In genomic region chr17:56912105-56912999, GRCh38 we compare ENCODE assay signal across 8 cellular contexts. TPM values are rescaled to one million over a fixed set of nuclear protein-coding genes. Genes with fewer than 3 reads are reported as not detected.
A peak's percentile ranks its signal among the peaks of the same experiment; 100 is the strongest.
DNase-seq lines count a peak whose midpoint lies in the region; ATAC-seq and TF ChIP-seq lines count a peak whose summit lies in the region.

No MANE protein-coding gene starts in this region.

- 23 to 24% methylated on average over 21 of the region's 21 CpGs for WGBS in GM23248 (ENCODE audit: low coverage in 1 of 2, low lambda C conversion rate in 2 of 2, missing lambda C conversion rate in 2 of 2), 2 experiments

- H3K79me2 ChIP-seq in GM23248 (ENCODE audit: insufficient read depth) = peaks cover 68% of the 10 kb centered on the region

- TF ChIP-seq POLR2A in gastrocnemius medialis (IDR thresholded peaks at IDR 0.05) = peak; percentile 32 to 44

- peak overlapping the region; percentile 89 for H3K27ac ChIP-seq in GM23248
- H3K27ac ChIP-seq in gastrocnemius medialis = peak overlapping the region; percentile 85 to 95 (median 87)

- no peaks in the 10 kb centered on the region for H3K9me2 ChIP-seq in GM23248 (ENCODE audit: insufficient read depth)

- DNase-seq in GM23248 = peak; percentile 66
- no peak for DNase-seq in T-helper 17 cell
- peak; percentile 60 for DNase-seq in fibroblast of villous mesenchyme (ENCODE audit: low read depth)
- peak; percentile 72 to 86 for DNase-seq in gastrocnemius medialis
- DNase-seq in stimulated activated CD4-positive, alpha-beta T cell treated with anti-CD3 and anti-CD28 coated beads, Interleukin-2, amount 100 ng/mL, for 24 hours = no peak
- DNase-seq in COR-L47 (lab: John Stamatoyannopoulos, UW) = no peak

- H3K9me3 ChIP-seq in GM23248 (ENCODE audit: low read depth) = no peaks in the 10 kb centered on the region
- no peaks in the 10 kb centered on the region for H3K9me3 ChIP-seq in T-helper 17 cell (ENCODE audit: control insufficient read depth, low read length, poor library complexity, severe bottlenecking)
- no peaks in the 10 kb centered on the region for H3K9me3 ChIP-seq in gastrocnemius medialis

- no peaks in the 10 kb centered on the region for H4K20me1 ChIP-seq in GM23248 (ENCODE audit: insufficient read depth)

- H3K4me1 ChIP-seq in GM23248 (ENCODE audit: insufficient read depth) = peaks cover 30% of the 10 kb centered on the region
- H3K4me1 ChIP-seq in gastrocnemius medialis = peaks cover 62 to 64% of the 10 kb centered on the region in 2 donors

- peaks cover 11% of the 10 kb centered on the region for H3K36me3 Mint-ChIP-seq in T-helper 17 cell (ENCODE audit: low read depth)

- intact Hi-C loops in gastrocnemius medialis (cut with DNase I; ENCODE audit: low total_unique reads) = loop anchor here (5.0 kb wide), 2 partner anchors 65 to 320 kb away; partner anchors contain the start of genes NOG and SCPEP1

- H3K36me3 ChIP-seq in GM23248 (ENCODE audit: low read depth) = peaks cover 8% of the 10 kb centered on the region; the same call in 1 of the 2 replicates
- H3K36me3 ChIP-seq in gastrocnemius medialis = peaks cover 0 to 11% of the 10 kb centered on the region in 2 donors

- H3K4me2 ChIP-seq in GM23248 (ENCODE audit: unreplicated experiment) = peak overlapping the region; percentile 100

- peak overlapping the region; percentile 99 for H3K27ac Mint-ChIP-seq in T-helper 17 cell

- TF ChIP-seq CTCF in fibroblast of villous mesenchyme (IDR thresholded peaks at IDR 0.05; ENCODE audit: insufficient read depth, low read depth, low read length) (no peak), gastrocnemius medialis (IDR thresholded peaks at IDR 0.05 in 4 of 5, conservative IDR thresholded peaks at IDR 0.05 in 1 of 5) (no peak)

- peak overlapping the region; percentile 86 for H2AFZ ChIP-seq in GM23248

- peaks cover 57% of the 10 kb centered on the region for H3K4me1 Mint-ChIP-seq in T-helper 17 cell

- peak overlapping the region; percentile 90 for H3K4me3 ChIP-seq in GM23248
- H3K4me3 ChIP-seq in fibroblast of villous mesenchyme (ENCODE audit: low read depth, low read length) = peak overlapping the region; percentile 95
- H3K4me3 ChIP-seq in gastrocnemius medialis = peak overlapping the region; percentile 68 to 87 (median 74)

- no peaks in the 10 kb centered on the region for H3K27me3 Mint-ChIP-seq in T-helper 17 cell

- ATAC-seq in T-helper 17 cell = no peak
- ATAC-seq in gastrocnemius medialis = peak; percentile 56 to 57
- ATAC-seq in HG02588 (IDR thresholded peaks at IDR 0.05; ENCODE audit: unreplicated experiment) = no peak
- no peak for ATAC-seq in GM21360 (IDR thresholded peaks at IDR 0.05; ENCODE audit: unreplicated experiment)

- H3K4me3 Mint-ChIP-seq in T-helper 17 cell = peak overlapping the region; percentile 97

- H3F3A ChIP-seq in GM23248 (ENCODE audit: insufficient read depth) = peaks cover 25% of the 10 kb centered on the region

- in situ Hi-C loops in GM23248 (cut with MboI) (no loop called here), gastrocnemius medialis (cut with MboI; ENCODE audit: low sequenced_read_pairs in 4 of 4) (no loop called here)

- H3K27me3 ChIP-seq in GM23248 (replicated peaks; ENCODE audit: insufficient read depth) (no peaks in the 10 kb centered on the region), gastrocnemius medialis (no peaks in the 10 kb centered on the region)

- peak overlapping the region; percentile 94 for H3K9ac ChIP-seq in GM23248

RNA-seq across cellular contexts. Expression of gene TRIM25, which starts 1.5 kb away (rescaled TPM):
- total RNA-seq in GM23248 (2014; rRNA removed; shearing (Covaris generic)) = 25.7 and 27.3 TPM in 2 replicates
- 22.2 and 22.8 TPM in 2 replicates for polyA plus RNA-seq in GM23248 (2016; fragmentation: Nextera tagmentation; extraction: Ambion mirVana)
- total RNA-seq in T-helper 17 cell = 10 to 100 TPM; 40.2 to 46.3 TPM
- 21.9 and 28.9 TPM in 2 replicates for total RNA-seq in fibroblast of villous mesenchyme
- 10 to 100 TPM in 3 of 4 donors, 1 to 10 TPM in 1; 8.5 to 18.2 (median 15.1) TPM for total RNA-seq in gastrocnemius medialis

RNA-seq across cellular contexts. Expression of gene COIL, which starts 48.5 kb away (rescaled TPM):
- total RNA-seq in GM23248 (2014; rRNA removed; shearing (Covaris generic)) = 10.7 and 10.9 TPM in 2 replicates
- polyA plus RNA-seq in GM23248 (2016; fragmentation: Nextera tagmentation; extraction: Ambion mirVana) = 9.5 and 10.5 TPM in 2 replicates
- total RNA-seq in T-helper 17 cell = 10 to 100 TPM; 14.0 to 19.6 TPM
- 10.6 and 17.7 TPM in 2 replicates for total RNA-seq in fibroblast of villous mesenchyme
- total RNA-seq in gastrocnemius medialis = 1 to 10 TPM; 6.3 to 9.7 (median 9.0) TPM

Comparison
In these comparisons a context has a peak if more than half of its experiments do, and no peak if none do; other contexts are left out.
1. DNase-seq: peak in GM23248 (single experiment), fibroblast of villous mesenchyme (single experiment) and gastrocnemius medialis (2 of 2); none in T-helper 17 cell (0 of 3), stimulated activated CD4-positive, alpha-beta T cell treated with anti-CD3 and anti-CD28 coated beads, Interleukin-2, amount 100 ng/mL, for 24 hours (0 of 2) and COR-L47 (single experiment).
2. ATAC-seq: peak in gastrocnemius medialis (2 of 2); none in T-helper 17 cell (single experiment), HG02588 (single experiment) and GM21360 (single experiment).
3. Peak in every context shown above with its lines, with median percentiles within 50 percentile points of each other: H3K4me3 ChIP-seq.